23 cellular contexts compared by ENCODE assay signal in the genomic region with DNA sequence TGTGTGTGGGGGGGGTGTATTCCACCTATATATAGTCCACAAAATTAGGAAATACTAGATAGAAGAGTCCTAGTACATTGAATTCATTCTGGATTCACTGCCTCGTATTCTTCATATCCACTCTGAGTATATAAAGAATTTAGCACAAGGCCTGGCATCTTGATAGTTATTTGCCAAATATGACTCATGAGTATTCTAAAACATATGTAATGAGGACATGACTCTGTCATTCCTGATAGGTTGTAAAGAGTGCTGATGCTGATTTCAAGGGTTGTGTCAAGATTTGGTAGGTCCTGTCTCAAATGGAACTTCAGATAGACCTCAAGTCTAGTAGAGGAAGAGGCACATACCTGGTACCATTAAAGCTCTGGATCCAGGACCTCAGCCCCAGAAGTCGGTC.
"Had no signal": no experiment of that assay in that cellular context is flagged by ENCODE, and none has a peak within 500 bp of the region (broad histone marks: within the 10 kb centered on the region; RNA-seq: fewer than 3 reads in every experiment).

No MANE protein-coding gene starts in this region.

- H3K4me3 ChIP-seq: coronary artery, gastroesophageal sphincter, heart right ventricle, left ventricle myocardium inferior, mucosa of descending colon, neural progenitor cell, prostate gland, right atrium auricular region, upper lobe of right lung had no signal

- H3K4me1 ChIP-seq: gastroesophageal sphincter, heart right ventricle, left ventricle myocardium inferior, neural progenitor cell, prostate gland, right atrium auricular region, upper lobe of right lung had no signal

- H3K9ac ChIP-seq: neural progenitor cell had no signal

- H3K9me3 ChIP-seq: gastroesophageal sphincter, heart right ventricle, left ventricle myocardium inferior, mucosa of descending colon, prostate gland, right atrium auricular region, upper lobe of right lung had no signal

- H3K4me2 ChIP-seq: neural progenitor cell had no signal

- H3K27me3 ChIP-seq: gastroesophageal sphincter, heart right ventricle, neural progenitor cell, right atrium auricular region, upper lobe of right lung had no signal

- H3K27ac ChIP-seq: coronary artery, gastroesophageal sphincter, heart right ventricle, left ventricle myocardium inferior, neural progenitor cell, prostate gland, right atrium auricular region, upper lobe of right lung had no signal

- DNase-seq: activated CD4-positive, alpha-beta T cell treated with anti-CD3 and anti-CD28 coated beads, Interleukin-2, amount 10 ng/mL, durations not matched to agents 24 days and 14 days; activated CD8-positive, alpha-beta T cell treated with anti-CD3 and anti-CD28 coated beads, Interleukin-2, amount 10 ng/mL, durations not matched to agents 7 days and 5 days; activated naive CD4-positive, alpha-beta T cell treated with anti-CD3 and anti-CD28 coated beads, Interleukin-2, amount 10 ng/mL, durations not matched to agents 7 days and 5 days; activated naive CD8-positive, alpha-beta T cell treated with anti-CD3 and anti-CD28 coated beads, Interleukin-2, amount 50 U/mL, for 24 hours; activated T-cell treated with anti-CD3 and anti-CD28 coated beads, Interleukin-2, amount 50 U/mL, for 24 hours; anterior cingulate cortex; heart right ventricle; kidney glomerular epithelial cell; left ventricle myocardium inferior; mucosa of descending colon; naive B cell; stimulated activated CD4-positive, alpha-beta T cell treated with anti-CD3 and anti-CD28 coated beads, Interleukin-12 subunit alpha, Interleukin-12 subunit beta, amount 100 ng/mL, for 4 hours; stimulated activated CD4-positive, alpha-beta T cell treated with anti-CD3 and anti-CD28 coated beads, Interleukin-1b, Interleukin-23, amount 100 ng/mL, for 48 hours; stimulated activated CD8-positive, alpha-beta memory T cell treated with anti-CD3 and anti-CD28 coated beads, Interleukin-4, amount 100 ng/mL, for 48 hours; stimulated activated naive CD4-positive, alpha-beta T cell; T1000; upper lobe of right lung had no signal

- ATAC-seq: activated CD8-positive, alpha-beta T cell treated with anti-CD3 and anti-CD28 coated beads, Interleukin-2, amount 10 ng/mL, durations not matched to agents 7 days and 5 days; activated naive CD8-positive, alpha-beta T cell treated with anti-CD3 and anti-CD28 coated beads, Interleukin-2, amount 50 U/mL, for 24 hours; esophagus mucosa; gastroesophageal sphincter; heart right ventricle; mucosa of descending colon; upper lobe of right lung had no signal

- H3K36me3 ChIP-seq: left ventricle myocardium inferior, neural progenitor cell, prostate gland, right atrium auricular region, upper lobe of right lung had no signal

- H2AFZ ChIP-seq: neural progenitor cell had no signal
